8 cellular contexts compared by ENCODE assay signal in the genomic region with DNA sequence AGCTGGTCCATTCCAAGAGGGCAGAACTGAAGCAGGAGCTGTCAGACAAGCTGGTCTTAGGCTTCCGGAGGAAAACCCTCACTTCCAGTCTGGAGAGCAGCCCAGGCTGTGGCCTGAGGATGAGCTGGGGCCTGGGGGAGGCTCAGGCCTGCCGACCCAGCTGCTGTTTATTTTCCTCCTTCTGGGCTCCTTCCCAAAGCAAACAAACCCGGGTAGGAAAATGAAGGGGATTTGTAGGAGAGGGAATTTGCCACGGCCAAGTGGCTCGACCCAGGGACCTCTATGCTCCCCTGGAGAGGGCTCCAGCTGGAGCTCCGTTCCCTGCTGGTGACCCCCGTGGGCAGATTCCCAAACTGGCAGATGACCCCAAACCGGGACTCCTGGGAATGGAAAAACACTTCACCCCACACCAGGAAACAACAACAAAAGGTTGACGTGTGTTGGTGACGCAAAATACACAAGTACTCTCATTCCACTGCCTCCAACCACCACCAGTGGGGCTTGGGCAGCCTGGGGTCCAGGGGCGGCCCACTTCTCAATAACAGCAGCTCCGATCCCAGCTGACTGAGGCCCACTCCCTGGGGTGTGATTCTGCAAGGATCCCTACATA. TPM values are rescaled to one million over a fixed set of nuclear protein-coding genes. Genes with fewer than 3 reads are reported as not detected.
A peak's percentile ranks its signal among the peaks of the same experiment; 100 is the strongest.
DNase-seq lines count a peak whose midpoint lies in the region; ATAC-seq and TF ChIP-seq lines count a peak whose summit lies in the region.

No MANE protein-coding gene starts in this region.

- H3K36me3 ChIP-seq in SK-N-SH (replicated peaks in 1 of 2; ENCODE audit: control insufficient read depth in 1 of 2, insufficient read depth in 2 of 2, low read length in 1 of 2) (no peaks in the 10 kb centered on the region), prostate gland (no peaks in the 10 kb centered on the region)

- no peak for ATAC-seq in effector memory CD8-positive, alpha-beta T cell (replicated peaks)
- no peak for ATAC-seq in natural killer cell treated with Interleukin-12 subunit alpha and Interleukin-12 subunit beta and Interleukin-15 and Interleukin-18, amount 100 ng/mL, for 72 hours

- no peaks in the 10 kb centered on the region for H3K4me1 Mint-ChIP-seq in effector memory CD8-positive, alpha-beta T cell (ENCODE audit: low read depth in 2 of 2)
- H3K4me1 Mint-ChIP-seq in natural killer cell treated with Interleukin-12 subunit alpha and Interleukin-12 subunit beta and Interleukin-15 and Interleukin-18, amount 100 ng/mL, for 72 hours (ENCODE audit: low read depth in 2 of 2) = no peaks in the 10 kb centered on the region

- peak overlapping the region; percentile 67; the same call in 1 of the 2 replicates for H3K4me2 ChIP-seq in SK-N-SH

- no peak overlapping the region for H3K9ac ChIP-seq in SK-N-SH

- H3K4me1 ChIP-seq in SK-N-SH (ENCODE audit: control insufficient read depth in 1 of 2, insufficient read depth in 2 of 2, low read depth in 1 of 2, low read length in 1 of 2) = peaks cover 12 to 35% of the 10 kb centered on the region in 2 experiments
- peaks cover 57% of the 10 kb centered on the region for H3K4me1 ChIP-seq in prostate gland (replicated peaks)

- no peak for TF ChIP-seq RAD21 in SK-N-SH (IDR thresholded peaks at IDR 0.05; ENCODE audit: low read length)

- H3F3A ChIP-seq in SK-N-SH (replicated peaks; ENCODE audit: insufficient read depth) = peaks cover 21% of the 10 kb centered on the region

- H3K27ac Mint-ChIP-seq in effector memory CD8-positive, alpha-beta T cell = no peak overlapping the region
- H3K27ac Mint-ChIP-seq in natural killer cell treated with Interleukin-12 subunit alpha and Interleukin-12 subunit beta and Interleukin-15 and Interleukin-18, amount 100 ng/mL, for 72 hours = no peak overlapping the region

- H3K9me2 ChIP-seq in SK-N-SH = no peaks in the 10 kb centered on the region

- H3K27ac ChIP-seq in SK-N-SH (ENCODE audit: low read depth in 2 of 2, low read length in 1 of 2) (peak overlapping the region; percentile 69 to 89), prostate gland (peak overlapping the region; percentile 83 to 88)

- H3K36me3 Mint-ChIP-seq in effector memory CD8-positive, alpha-beta T cell (ENCODE audit: insufficient read depth) = no peaks in the 10 kb centered on the region
- H3K36me3 Mint-ChIP-seq in natural killer cell treated with Interleukin-12 subunit alpha and Interleukin-12 subunit beta and Interleukin-15 and Interleukin-18, amount 100 ng/mL, for 72 hours = no peaks in the 10 kb centered on the region

- POLR2A ChIA-PET in SK-N-SH (lab: Yijun Ruan, JAX) = interaction anchor here (0.8 to 1.0 kb wide), 2 partner anchors 9 to 35 kb away, joined by 3 to 5 read pairs; a partner anchor contains a TSS

- DNase-seq in HT-29 (ENCODE audit: low spot score) (peak; percentile 79), SK-N-SH (peak; percentile 74), globus pallidus (ENCODE audit: low spot score) (peak; percentile 74), prostate gland (ENCODE audit: low spot score) (peak; percentile 64), activated gamma-delta T cell treated with Interleukin-2 at 50 U/mL for 16 hours (no peak)
- DNase-seq in effector memory CD8-positive, alpha-beta T cell = no peak
- no peak for DNase-seq in natural killer cell treated with Interleukin-12 subunit alpha and Interleukin-12 subunit beta and Interleukin-15 and Interleukin-18, amount 100 ng/mL, for 72 hours (ENCODE audit: low spot score)
- DNase-seq in stimulated activated naive CD4-positive, alpha-beta T cell treated with Interleukin-2 at 50 U/mL for 16 hours (lab: John Stamatoyannopoulos, UW) = no peak

- TF ChIP-seq CTCF in SK-N-SH (IDR thresholded peaks at IDR 0.05) = no peak
- TF ChIP-seq CTCF in prostate gland (IDR thresholded peaks at IDR 0.05) = peak in 1 of 4 experiments; percentile 14

- H4K20me1 ChIP-seq in SK-N-SH (ENCODE audit: insufficient read depth) = peaks cover 6% of the 10 kb centered on the region; the same call in 1 of the 2 replicates

- H3K79me2 ChIP-seq in SK-N-SH (ENCODE audit: insufficient read depth) = no peaks in the 10 kb centered on the region

- intact Hi-C loops in prostate gland (cut with DNase I) = no loop called here

- H2AFZ ChIP-seq in SK-N-SH (ENCODE audit: low read depth) = no peak overlapping the region

- CTCF ChIA-PET in SK-N-SH (lab: Yijun Ruan, JAX) = interaction anchor here (0.6 to 2.8 kb wide), 11 partner anchors 9 to 182 kb away, joined by 3 to 23 read pairs (median 3); a partner anchor contains a TSS

- no peak for TF ChIP-seq POLR2A in prostate gland (IDR thresholded peaks at IDR 0.05)

- H3K27me3 ChIP-seq in SK-N-SH (ENCODE audit: insufficient read depth) = no peaks in the 10 kb centered on the region
- no peaks in the 10 kb centered on the region for H3K27me3 ChIP-seq in prostate gland (replicated peaks; ENCODE audit: insufficient read depth)

- peak in 1 of 2 experiments; percentile 71; a peak in 1 of 4 replicates for TF ChIP-seq EP300 in SK-N-SH (IDR thresholded peaks at IDR 0.05; ENCODE audit: borderline replicate concordance in 1 of 2, low read depth in 1 of 2, low read length in 1 of 2)

- 27% methylated on average over 12 of the region's 12 CpGs for WGBS in SK-N-SH (ENCODE audit: low lambda C conversion rate)
- 14% methylated on average over 12 of the region's 12 CpGs for WGBS in prostate gland

- H3K4me3 Mint-ChIP-seq in effector memory CD8-positive, alpha-beta T cell = no peak overlapping the region
- no peak overlapping the region for H3K4me3 Mint-ChIP-seq in natural killer cell treated with Interleukin-12 subunit alpha and Interleukin-12 subunit beta and Interleukin-15 and Interleukin-18, amount 100 ng/mL, for 72 hours

- no peak overlapping the region for H3K4me3 ChIP-seq in SK-N-SH (ENCODE audit: low read depth in 2 of 2, low read length in 1 of 2)
- no peak overlapping the region for H3K4me3 ChIP-seq in prostate gland

- H3K27me3 Mint-ChIP-seq in effector memory CD8-positive, alpha-beta T cell = peaks cover 27 to 74% of the 10 kb centered on the region in 2 donors
- H3K27me3 Mint-ChIP-seq in natural killer cell treated with Interleukin-12 subunit alpha and Interleukin-12 subunit beta and Interleukin-15 and Interleukin-18, amount 100 ng/mL, for 72 hours = peaks cover 9 to 16% of the 10 kb centered on the region in 2 donors

- H3K9me3 ChIP-seq in SK-N-SH (no peaks in the 10 kb centered on the region), prostate gland (no peaks in the 10 kb centered on the region)

- no peaks in the 10 kb centered on the region for H3K9me3 Mint-ChIP-seq in effector memory CD8-positive, alpha-beta T cell
- H3K9me3 Mint-ChIP-seq in natural killer cell treated with Interleukin-12 subunit alpha and Interleukin-12 subunit beta and Interleukin-15 and Interleukin-18, amount 100 ng/mL, for 72 hours = no peaks in the 10 kb centered on the region

TF ChIP-seq in SK-N-SH, 30 proteins besides CTCF, POLR2A, EP300 and RAD21 (continues in another document):
- TF ChIP-seq MXI1 (IDR thresholded peaks at IDR 0.05; ENCODE audit: low read depth, low read length) = no peak

RNA-seq across cellular contexts. Expression of a gene that starts 8.8 kb away (rescaled TPM):
- 477 and 498 TPM in 2 replicates for total RNA-seq in HT-29 (2014; rRNA removed; shearing (Covaris generic))
- 9.3 and 13.0 TPM in 2 replicates for polyA plus RNA-seq in SK-N-SH (2012; rRNA removed)
- 4.0 and 8.5 TPM in 2 replicates for polyA plus RNA-seq in SK-N-SH (2012; cell fraction: cytosol; rRNA removed)
- 12.3 and 16.4 TPM in 2 replicates for polyA plus RNA-seq in SK-N-SH (2012; cell fraction: nucleus; rRNA removed)
- total RNA-seq in prostate gland = 100 to 1,000 TPM; 146 to 266 TPM
- 1 to 10 TPM in 1 of 2 donors, under 1 TPM in 1; 0.14 to 1.0 TPM for total RNA-seq in natural killer cell treated with Interleukin-12 subunit alpha and Interleukin-12 subunit beta and Interleukin-15 and Interleukin-18, amount 100 ng/mL, for 72 hours

RNA-seq across cellular contexts. Expression of a gene that starts 34.1 kb away (rescaled TPM):
- 45.2 and 54.7 TPM in 2 replicates for total RNA-seq in HT-29 (2014; rRNA removed; shearing (Covaris generic))
- 55.5 and 88.3 TPM in 2 replicates for polyA plus RNA-seq in SK-N-SH (2012; rRNA removed)
- polyA plus RNA-seq in SK-N-SH (2012; cell fraction: cytosol; rRNA removed) = 48.3 and 54.1 TPM in 2 replicates
- 32.4 and 41.1 TPM in 2 replicates for polyA plus RNA-seq in SK-N-SH (2012; cell fraction: nucleus; rRNA removed)
- 10 to 100 TPM; 15.8 to 19.6 TPM for total RNA-seq in prostate gland
- 1 to 10 TPM; 1.8 to 5.2 TPM for total RNA-seq in natural killer cell treated with Interleukin-12 subunit alpha and Interleukin-12 subunit beta and Interleukin-15 and Interleukin-18, amount 100 ng/mL, for 72 hours

RNA-seq across cellular contexts. Expression of a gene that starts 35.1 kb away (rescaled TPM):
- 52.4 and 68.0 TPM in 2 replicates for total RNA-seq in HT-29 (2014; rRNA removed; shearing (Covaris generic))
- 360 and 377 TPM in 2 replicates for polyA plus RNA-seq in SK-N-SH (2012; rRNA removed)
- 109 and 170 TPM in 2 replicates for polyA plus RNA-seq in SK-N-SH (2012; cell fraction: cytosol; rRNA removed)
- 1,131 and 1,228 TPM in 2 replicates for polyA plus RNA-seq in SK-N-SH (2012; cell fraction: nucleus; rRNA removed)
- 10 to 100 TPM; 24.5 to 50.2 TPM for total RNA-seq in prostate gland
- total RNA-seq in natural killer cell treated with Interleukin-12 subunit alpha and Interleukin-12 subunit beta and Interleukin-15 and Interleukin-18, amount 100 ng/mL, for 72 hours = under 1 TPM; 0.64 to 0.74 TPM

RNA-seq across cellular contexts. Expression of a gene that starts 43.2 kb away (rescaled TPM):
- total RNA-seq in HT-29 (2014; rRNA removed; shearing (Covaris generic)) = not detected in 2 replicates
- 0.16 and 0.18 TPM in 2 replicates for polyA plus RNA-seq in SK-N-SH (2012; rRNA removed)
- polyA plus RNA-seq in SK-N-SH (2012; cell fraction: cytosol; rRNA removed) = 0.04 and 0.05 TPM in 2 replicates
- 1.3 and 1.5 TPM in 2 replicates for polyA plus RNA-seq in SK-N-SH (2012; cell fraction: nucleus; rRNA removed)
- 1 to 10 TPM in 1 of 2 donors, under 1 TPM in 1; 0.55 to 3.6 TPM for total RNA-seq in prostate gland
- not detected for total RNA-seq in natural killer cell treated with Interleukin-12 subunit alpha and Interleukin-12 subunit beta and Interleukin-15 and Interleukin-18, amount 100 ng/mL, for 72 hours

RNA-seq across cellular contexts. Expression of a gene that starts 58.3 kb away (rescaled TPM):
- total RNA-seq in HT-29 (2014; rRNA removed; shearing (Covaris generic)) = 35.8 and 39.0 TPM in 2 replicates
- 87.4 and 98.0 TPM in 2 replicates for polyA plus RNA-seq in SK-N-SH (2012; rRNA removed)
- 105 and 106 TPM in 2 replicates for polyA plus RNA-seq in SK-N-SH (2012; cell fraction: cytosol; rRNA removed)
- 85.1 and 94.9 TPM in 2 replicates for polyA plus RNA-seq in SK-N-SH (2012; cell fraction: nucleus; rRNA removed)
- 10 to 100 TPM; 53.9 to 67.2 TPM for total RNA-seq in prostate gland
- 10 to 100 TPM; 18.8 to 49.4 TPM for total RNA-seq in natural killer cell treated with Interleukin-12 subunit alpha and Interleukin-12 subunit beta and Interleukin-15 and Interleukin-18, amount 100 ng/mL, for 72 hours

Comparison
In these comparisons a context has a peak if more than half of its experiments do, and no peak if none do; other contexts are left out.
1. DNase-seq: peak in HT-29 (single experiment), SK-N-SH (single experiment), globus pallidus (single experiment) and prostate gland (single experiment); none in effector memory CD8-positive, alpha-beta T cell (0 of 3), natural killer cell treated with Interleukin-12 subunit alpha and Interleukin-12 subunit beta and Interleukin-15 and Interleukin-18, amount 100 ng/mL, for 72 hours (single experiment), activated gamma-delta T cell treated with Interleukin-2 at 50 U/mL for 16 hours (single experiment) and stimulated activated naive CD4-positive, alpha-beta T cell treated with Interleukin-2 at 50 U/mL for 16 hours (single experiment).
2. RNA of a gene that starts 8.8 kb away (total RNA-seq): 477 to 498 TPM in HT-29 and 146 to 266 TPM in prostate gland; 0.14 to 1.0 TPM in natural killer cell treated with Interleukin-12 subunit alpha and Interleukin-12 subunit beta and Interleukin-15 and Interleukin-18, amount 100 ng/mL, for 72 hours; every median in the first group is over 10 times any median in the second.
3. RNA of a gene that starts 35.1 kb away (total RNA-seq): 52.4 to 68.0 TPM in HT-29 and 24.5 to 50.2 TPM in prostate gland; 0.64 to 0.74 TPM in natural killer cell treated with Interleukin-12 subunit alpha and Interleukin-12 subunit beta and Interleukin-15 and Interleukin-18, amount 100 ng/mL, for 72 hours; every median in the first group is over 10 times any median in the second.